In the genomic region with DNA sequence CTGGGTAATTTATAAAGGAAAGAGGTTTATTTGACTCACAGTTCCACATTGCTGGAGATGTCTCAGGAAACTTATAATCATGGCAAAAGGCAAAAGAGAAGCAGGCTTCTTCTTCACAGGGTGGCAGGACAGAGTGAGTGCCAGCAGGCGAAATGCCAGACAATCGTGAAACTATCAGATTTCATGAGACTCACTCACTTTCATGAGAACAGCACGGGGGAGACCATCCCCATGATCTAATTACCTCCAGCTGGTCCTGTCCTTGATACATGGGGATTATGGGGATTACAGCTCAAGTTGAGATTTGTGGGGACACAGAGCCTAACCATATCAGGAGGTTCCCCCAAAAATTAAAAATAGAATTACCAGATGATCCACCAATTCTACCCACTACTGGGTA, we compare ENCODE assay signal across 15 cellular contexts.
"Had no signal": no experiment of that assay in that cellular context is flagged by ENCODE, and none has a peak within 500 bp of the region (broad histone marks: within the 10 kb centered on the region; RNA-seq: fewer than 3 reads in every experiment).

No MANE protein-coding gene starts in this region.

- H3K4me1 ChIP-seq: body of pancreas, esophagus squamous epithelium, left ventricle myocardium inferior had no signal

- ATAC-seq: activated CD8-positive, alpha-beta T cell treated with anti-CD3 and anti-CD28 coated beads for 36 hours; body of pancreas; stimulated activated naive B cell treated with anti-CD40 and anti-IgM and Interleukin-4, amounts not matched to agents 10 μg/mL and 1 μg/mL and 100 μg/mL, for 72 hours had no signal

- H3K36me3 Mint-ChIP-seq: immature natural killer cell; stimulated activated naive B cell treated with anti-CD40 and anti-IgM and Interleukin-4, amounts not matched to agents 10 μg/mL and 1 μg/mL and 100 μg/mL, for 72 hours had no signal

- H3K4me1 Mint-ChIP-seq: activated CD4-positive, alpha-beta T cell treated with anti-CD3 and anti-CD28 coated beads, Interleukin-2, amount 10 ng/mL, durations not matched to agents 24 days and 14 days; immature natural killer cell; stimulated activated naive B cell treated with anti-CD40 and anti-IgM and Interleukin-4, amounts not matched to agents 10 μg/mL and 1 μg/mL and 100 μg/mL, for 72 hours had no signal

- H3K4me3 ChIP-seq: body of pancreas, esophagus squamous epithelium, left ventricle myocardium inferior had no signal

- H3K27ac Mint-ChIP-seq: activated CD4-positive, alpha-beta T cell treated with anti-CD3 and anti-CD28 coated beads, Interleukin-2, amount 10 ng/mL, durations not matched to agents 24 days and 14 days; activated CD8-positive, alpha-beta T cell treated with anti-CD3 and anti-CD28 coated beads for 36 hours; activated naive CD4-positive, alpha-beta T cell treated with anti-CD3 and anti-CD28 coated beads for 36 hours; activated T-cell treated with anti-CD3 and anti-CD28 coated beads, Interleukin-2, amount 50 U/mL, for 24 hours; immature natural killer cell; stimulated activated naive B cell treated with anti-CD40 and anti-IgM and Interleukin-4, amounts not matched to agents 10 μg/mL and 1 μg/mL and 100 μg/mL, for 72 hours had no signal

- H3K27me3 ChIP-seq: body of pancreas, esophagus squamous epithelium had no signal

- H3K27ac ChIP-seq: body of pancreas, esophagus squamous epithelium, left ventricle myocardium inferior had no signal

- H3K9me3 Mint-ChIP-seq: activated CD8-positive, alpha-beta T cell treated with anti-CD3 and anti-CD28 coated beads for 36 hours had no signal

- H3K4me3 Mint-ChIP-seq: activated CD4-positive, alpha-beta T cell treated with anti-CD3 and anti-CD28 coated beads, Interleukin-2, amount 10 ng/mL, durations not matched to agents 24 days and 14 days; activated CD8-positive, alpha-beta T cell treated with anti-CD3 and anti-CD28 coated beads for 36 hours; activated naive CD4-positive, alpha-beta T cell treated with anti-CD3 and anti-CD28 coated beads for 36 hours; activated T-cell treated with anti-CD3 and anti-CD28 coated beads, Interleukin-2, amount 50 U/mL, for 24 hours; immature natural killer cell; stimulated activated naive B cell treated with anti-CD40 and anti-IgM and Interleukin-4, amounts not matched to agents 10 μg/mL and 1 μg/mL and 100 μg/mL, for 72 hours had no signal

- DNase-seq: activated CD4-positive, alpha-beta T cell treated with anti-CD3 and anti-CD28 coated beads, Interleukin-2, amount 10 ng/mL, durations not matched to agents 24 days and 14 days; activated CD8-positive, alpha-beta T cell treated with anti-CD3 and anti-CD28 coated beads for 36 hours; activated naive CD4-positive, alpha-beta T cell treated with anti-CD3 and anti-CD28 coated beads for 36 hours; activated T-cell treated with anti-CD3 and anti-CD28 coated beads, Interleukin-2, amount 50 U/mL, for 24 hours; body of pancreas; dermis blood vessel endothelial cell; effector memory CD4-positive, alpha-beta T cell; esophagus squamous epithelium; immature natural killer cell; kidney glomerular epithelial cell; left ventricle myocardium inferior; mammary epithelial cell; occipital lobe; retina; stimulated activated naive B cell treated with anti-CD40 and anti-IgM and Interleukin-4, amounts not matched to agents 10 μg/mL and 1 μg/mL and 100 μg/mL, for 72 hours had no signal

- H3K9me3 ChIP-seq: body of pancreas, esophagus squamous epithelium, left ventricle myocardium inferior had no signal

- H3K36me3 ChIP-seq: esophagus squamous epithelium, left ventricle myocardium inferior had no signal

- H3K27me3 Mint-ChIP-seq: activated CD4-positive, alpha-beta T cell treated with anti-CD3 and anti-CD28 coated beads, Interleukin-2, amount 10 ng/mL, durations not matched to agents 24 days and 14 days; activated CD8-positive, alpha-beta T cell treated with anti-CD3 and anti-CD28 coated beads for 36 hours; activated T-cell treated with anti-CD3 and anti-CD28 coated beads, Interleukin-2, amount 50 U/mL, for 24 hours; stimulated activated naive B cell treated with anti-CD40 and anti-IgM and Interleukin-4, amounts not matched to agents 10 μg/mL and 1 μg/mL and 100 μg/mL, for 72 hours had no signal
